Comparison of ENCODE assay signal across 8 cellular contexts in the genomic region with DNA sequence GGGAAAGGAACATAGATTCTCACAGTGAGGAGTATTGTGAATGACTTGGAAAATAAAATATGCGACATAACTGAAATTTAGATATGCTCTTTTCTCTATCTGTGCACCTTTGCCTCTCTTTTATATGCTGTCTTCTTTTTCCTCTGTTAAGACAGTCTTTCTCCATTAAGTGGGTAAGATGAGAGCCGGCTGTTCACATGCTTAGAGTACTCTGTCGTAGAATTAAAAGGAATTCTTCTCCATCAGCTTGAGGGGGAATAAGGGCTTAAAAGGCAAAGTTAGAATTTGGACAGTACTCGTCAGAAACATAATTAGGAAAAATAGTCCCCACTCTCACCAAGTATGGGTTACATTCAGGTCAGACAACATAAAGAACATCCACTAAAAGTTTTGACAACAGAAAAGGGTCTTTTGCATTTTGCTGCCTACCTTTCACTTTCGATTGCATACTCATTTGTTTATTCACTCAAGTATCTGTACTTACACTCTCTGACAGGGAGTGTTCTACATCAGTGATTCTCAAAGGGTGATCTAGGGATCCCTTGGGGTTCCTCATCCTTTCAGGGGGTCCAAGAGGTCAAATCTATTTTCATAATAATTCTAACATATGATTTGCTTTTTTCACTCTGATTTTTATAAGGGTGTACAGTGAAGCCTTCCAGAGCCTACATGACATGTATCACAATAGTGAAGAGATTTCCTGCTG. TPM values are rescaled to one million over a fixed set of nuclear protein-coding genes. Genes with fewer than 3 reads are reported as not detected.
DNase-seq lines count a peak whose midpoint lies in the region; ATAC-seq, FAIRE-seq and TF ChIP-seq lines count a peak whose summit lies in the region.

No MANE protein-coding gene starts in this region.

- ATAC-seq in GM21381 (IDR thresholded peaks at IDR 0.05; ENCODE audit: unreplicated experiment) (peak; percentile 96), HG03521 (IDR thresholded peaks at IDR 0.05; ENCODE audit: unreplicated experiment) (peak; percentile 95)

- peak overlapping the region; percentile 31 for H3K4me3 ChIP-seq in fibroblast of the aortic adventitia (ENCODE audit: low read depth, low read length)

- DNase-seq in GM12892 (ENCODE audit: insufficient read length) (peak; percentile 14), fibroblast of the aortic adventitia (ENCODE audit: low read depth) (no peak), Kasumi-1 (lab: John Stamatoyannopoulos, UW) (no peak), COR-L47 (lab: John Stamatoyannopoulos, UW) (no peak), hippocampal formation (lab: John Stamatoyannopoulos, UW) (no peak), cerebellar nuclear complex (lab: John Stamatoyannopoulos, UW) (no peak)

- peak; percentile 89 for FAIRE-seq in GM12892 (lab: Jason Lieb, UNC)

- TF ChIP-seq POLR2A in GM12892 (IDR thresholded peaks at IDR 0.05; ENCODE audit: low read depth, low read length): no peak

- no peak for TF ChIP-seq CTCF in fibroblast of the aortic adventitia (IDR thresholded peaks at IDR 0.05; ENCODE audit: insufficient read depth, low read length)

RNA-seq across cellular contexts. Expression of gene ARHGAP15, which starts 48.0 kb away (rescaled TPM):
- polyA plus RNA-seq in GM12892 (2012; ENCODE audit: missing spikeins): 71.4 TPM
- total RNA-seq in fibroblast of the aortic adventitia (ENCODE audit: low replicate concordance): not detected in 2 replicates
